ENCODE assay signal across 17 cellular contexts in the genomic region with DNA sequence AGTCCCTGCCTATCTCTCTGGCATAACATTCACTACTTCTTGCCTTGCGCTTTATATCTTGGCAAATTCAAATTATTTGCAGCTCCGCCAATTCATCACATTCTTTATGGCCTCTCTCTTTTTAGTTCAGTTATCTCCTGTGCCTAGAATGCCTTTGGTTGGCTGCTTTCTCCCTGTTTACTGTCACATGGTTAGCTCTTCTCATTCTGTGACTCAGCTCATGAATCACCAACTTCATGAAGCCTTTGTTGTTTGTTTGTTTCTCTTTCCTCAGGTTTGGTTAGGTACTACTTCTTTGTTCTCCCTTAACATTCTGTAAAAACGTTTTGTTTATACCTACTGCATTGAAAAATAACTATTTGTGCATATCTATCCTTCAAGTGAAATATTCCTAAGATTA.
"Had no signal": no experiment of that assay in that cellular context is flagged by ENCODE, and none has a peak within 500 bp of the region (broad histone marks: within the 10 kb centered on the region; RNA-seq: fewer than 3 reads in every experiment).

No MANE protein-coding gene starts in this region.

- H3K4me3 ChIP-seq: dorsolateral prefrontal cortex, heart left ventricle, left ventricle myocardium inferior, suprapubic skin had no signal

- ATAC-seq: activated CD8-positive, alpha-beta memory T cell treated with anti-CD3 and anti-CD28 coated beads, Interleukin-2, amount 10 ng/mL, durations not matched to agents 7 days and 5 days; activated T-cell treated with anti-CD3 and anti-CD28 coated beads, Interleukin-2, amount 50 U/mL, for 4 hours; heart left ventricle; stimulated activated naive CD8-positive, alpha-beta T cell treated with anti-CD3 and anti-CD28 coated beads, Interleukin-15, Interleukin-2, amounts not matched to agents 100 U/mL and 50 U/mL, for 24 hours; T-helper 17 cell had no signal

- FAIRE-seq: islet of Langerhans had no signal

- H3K36me3 ChIP-seq: heart left ventricle, left ventricle myocardium inferior, suprapubic skin had no signal

- H3K27ac ChIP-seq: dorsolateral prefrontal cortex, heart left ventricle, left ventricle myocardium inferior, suprapubic skin had no signal

- H3K9me3 ChIP-seq: suprapubic skin had no signal

- DNase-seq: activated CD4-positive, alpha-beta T cell treated with anti-CD3 and anti-CD28 coated beads, Interleukin-2, amount 50 U/mL, for 48 hours; activated CD4-positive, CD25-positive, alpha-beta regulatory T cell treated with anti-CD3 and anti-CD28 coated beads, Interleukin-2, amount 50 U/mL, for 72 hours; activated CD8-positive, alpha-beta memory T cell treated with anti-CD3 and anti-CD28 coated beads, Interleukin-2, amount 10 ng/mL, durations not matched to agents 7 days and 5 days; activated gamma-delta T cell; activated T-cell treated with anti-CD3 and anti-CD28 coated beads, Interleukin-2, amount 50 U/mL, for 4 hours; amygdala; dorsolateral prefrontal cortex; foreskin melanocyte; heart left ventricle; left ventricle myocardium inferior; nephron progenitor cell; stimulated activated CD4-positive, alpha-beta T cell treated with anti-CD3 and anti-CD28 coated beads, Interleukin-4, amount 100 ng/mL, for 1 hour; stimulated activated CD8-positive, alpha-beta memory T cell treated with anti-CD3 and anti-CD28 coated beads, Interleukin-4, amount 100 ng/mL, for 48 hours; stimulated activated naive CD8-positive, alpha-beta T cell treated with anti-CD3 and anti-CD28 coated beads, Interleukin-15, Interleukin-2, amounts not matched to agents 100 U/mL and 50 U/mL, for 24 hours; T-helper 17 cell had no signal

- H3K4me1 ChIP-seq: heart left ventricle, left ventricle myocardium inferior, suprapubic skin had no signal

- H3K27me3 ChIP-seq: dorsolateral prefrontal cortex, heart left ventricle, suprapubic skin had no signal
